1 cellular context compared by ENCODE assay signal in genomic region chr13:106569233-106570095, GRCh38.
TF ChIP-seq lines count a peak whose summit lies in the region.

No MANE protein-coding gene starts in this region.

TF ChIP-seq in H1, 55 proteins besides CTCF, POLR2A, EP300 and RAD21:
- TF ChIP-seq YY1 (IDR thresholded peaks at IDR 0.05; ENCODE audit: low read depth, low read length) (no peak), CHD7 (IDR thresholded peaks at IDR 0.05; ENCODE audit: insufficient replicate concordance, low read length) (no peak), PHF8 (conservative IDR thresholded peaks at IDR 0.05; ENCODE audit: low read depth, low read length) (no peak), EZH2 (IDR thresholded peaks at IDR 0.05; ENCODE audit: low read depth, low read length, severe bottlenecking) (no peak), RBBP5 (IDR thresholded peaks at IDR 0.05; ENCODE audit: borderline replicate concordance, low read depth, low read length) (no peak), SIN3A (conservative IDR thresholded peaks at IDR 0.05 in 1 of 2, IDR thresholded peaks at IDR 0.05 in 1 of 2; ENCODE audit: low read depth in 1 of 2, low read length in 2 of 2) (no peak), SIRT6 (IDR thresholded peaks at IDR 0.05; ENCODE audit: low read length) (no peak), MAFK (IDR thresholded peaks at IDR 0.05; ENCODE audit: low read depth, low read length) (no peak), SP2 (IDR thresholded peaks at IDR 0.05; ENCODE audit: low read length) (no peak), CTBP2 (IDR thresholded peaks at IDR 0.05; ENCODE audit: borderline replicate concordance, insufficient read depth, insufficient read length, low read length) (no peak), CHD2 (IDR thresholded peaks at IDR 0.05; ENCODE audit: low read length) (no peak), HDAC6 (IDR thresholded peaks at IDR 0.05; ENCODE audit: low read depth, low read length) (no peak), BRCA1 (IDR thresholded peaks at IDR 0.05; ENCODE audit: low read depth, low read length) (no peak), EGR1 (IDR thresholded peaks at IDR 0.05; ENCODE audit: borderline replicate concordance, low read depth, low read length) (no peak), JUND (IDR thresholded peaks at IDR 0.05; ENCODE audit: low read length) (no peak), ASH2L (IDR thresholded peaks at IDR 0.05; ENCODE audit: low read length) (no peak), FOSL1 (IDR thresholded peaks at IDR 0.05; ENCODE audit: insufficient read depth, low read depth, low read length) (no peak)
- TF ChIP-seq, protein P1, sequence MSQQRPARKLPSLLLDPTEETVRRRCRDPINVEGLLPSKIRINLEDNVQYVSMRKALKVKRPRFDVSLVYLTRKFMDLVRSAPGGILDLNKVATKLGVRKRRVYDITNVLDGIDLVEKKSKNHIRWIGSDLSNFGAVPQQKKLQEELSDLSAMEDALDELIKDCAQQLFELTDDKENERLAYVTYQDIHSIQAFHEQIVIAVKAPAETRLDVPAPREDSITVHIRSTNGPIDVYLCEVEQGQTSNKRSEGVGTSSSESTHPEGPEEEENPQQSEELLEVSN (IDR thresholded peaks at IDR 0.05): no peak
TF ChIP-seq in H1: peak in this region for 0.
